In the genomic region with DNA sequence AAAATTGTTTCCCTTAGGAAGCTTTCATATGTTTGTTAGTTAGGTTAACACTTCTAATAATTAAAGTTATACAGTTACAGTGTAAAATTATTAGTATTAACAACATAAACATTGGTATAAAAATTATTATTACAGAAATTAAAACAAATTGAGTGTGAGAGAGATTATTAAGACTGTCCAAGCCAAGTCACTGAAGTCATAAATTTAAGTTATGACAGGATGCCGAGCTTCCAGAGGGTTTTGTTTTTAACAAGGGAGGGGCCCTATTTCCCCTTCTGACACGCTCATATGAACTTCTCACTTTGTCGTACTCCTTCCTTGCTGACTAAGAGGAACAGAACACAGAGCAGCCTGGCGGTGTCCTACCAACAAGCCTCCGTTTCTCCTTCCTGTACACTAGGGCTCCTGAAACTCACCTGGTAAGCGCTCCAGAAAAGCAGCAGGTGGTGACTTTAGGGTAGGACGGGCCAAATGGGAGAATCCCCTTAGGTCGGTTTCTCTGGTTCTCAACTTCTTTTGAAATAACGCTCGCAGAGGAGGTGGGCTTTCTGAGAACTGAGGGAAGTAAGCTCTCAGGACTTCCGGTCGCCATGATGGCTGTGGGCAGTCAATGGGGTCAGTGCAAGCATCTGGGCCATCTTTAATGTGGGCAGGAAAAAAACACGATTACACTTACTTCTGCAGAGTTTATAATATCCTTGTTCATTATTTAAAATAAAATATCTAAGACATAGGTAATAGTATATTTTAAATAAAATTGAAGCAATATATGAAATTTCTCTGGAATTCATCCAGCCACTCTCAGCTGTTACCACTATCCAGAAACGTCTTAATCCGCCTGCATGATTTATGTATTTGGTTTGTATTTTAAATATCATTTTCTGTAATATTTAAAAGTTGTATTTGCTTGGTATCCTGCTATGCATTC, we compare ENCODE assay signal across 1 cellular context.
TF ChIP-seq lines count a peak whose summit lies in the region.

A gene with protein sequence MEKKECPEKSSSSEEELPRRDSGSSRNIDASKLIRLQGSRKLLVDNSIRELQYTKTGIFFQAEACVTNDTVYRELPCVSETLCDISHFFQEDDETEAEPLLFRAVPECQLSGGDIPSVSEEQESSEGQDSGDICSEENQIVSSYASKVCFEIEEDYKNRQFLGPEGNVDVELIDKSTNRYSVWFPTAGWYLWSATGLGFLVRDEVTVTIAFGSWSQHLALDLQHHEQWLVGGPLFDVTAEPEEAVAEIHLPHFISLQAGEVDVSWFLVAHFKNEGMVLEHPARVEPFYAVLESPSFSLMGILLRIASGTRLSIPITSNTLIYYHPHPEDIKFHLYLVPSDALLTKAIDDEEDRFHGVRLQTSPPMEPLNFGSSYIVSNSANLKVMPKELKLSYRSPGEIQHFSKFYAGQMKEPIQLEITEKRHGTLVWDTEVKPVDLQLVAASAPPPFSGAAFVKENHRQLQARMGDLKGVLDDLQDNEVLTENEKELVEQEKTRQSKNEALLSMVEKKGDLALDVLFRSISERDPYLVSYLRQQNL (minus strand): TSS at position 537 of the 928 bp plus-strand sequence. CDS start 14,892 bp downstream, outside the sequence.

TF ChIP-seq in HEK293, 187 proteins besides CTCF, POLR2A, EP300 and RAD21 (continued from another document):
- TF ChIP-seq, protein P1, sequence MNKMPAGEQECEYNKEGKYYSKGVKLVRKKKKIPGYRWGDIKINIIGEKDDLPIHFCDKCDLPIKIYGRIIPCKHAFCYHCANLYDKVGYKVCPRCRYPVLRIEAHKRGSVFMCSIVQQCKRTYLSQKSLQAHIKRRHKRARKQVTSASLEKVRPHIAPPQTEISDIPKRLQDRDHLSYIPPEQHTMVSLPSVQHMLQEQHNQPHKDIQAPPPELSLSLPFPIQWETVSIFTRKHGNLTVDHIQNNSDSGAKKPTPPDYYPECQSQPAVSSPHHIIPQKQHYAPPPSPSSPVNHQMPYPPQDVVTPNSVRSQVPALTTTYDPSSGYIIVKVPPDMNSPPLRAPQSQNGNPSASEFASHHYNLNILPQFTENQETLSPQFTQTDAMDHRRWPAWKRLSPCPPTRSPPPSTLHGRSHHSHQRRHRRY (tag by site-specific recombination; IDR thresholded peaks at IDR 0.05): no peak
- TF ChIP-seq, protein P2, sequence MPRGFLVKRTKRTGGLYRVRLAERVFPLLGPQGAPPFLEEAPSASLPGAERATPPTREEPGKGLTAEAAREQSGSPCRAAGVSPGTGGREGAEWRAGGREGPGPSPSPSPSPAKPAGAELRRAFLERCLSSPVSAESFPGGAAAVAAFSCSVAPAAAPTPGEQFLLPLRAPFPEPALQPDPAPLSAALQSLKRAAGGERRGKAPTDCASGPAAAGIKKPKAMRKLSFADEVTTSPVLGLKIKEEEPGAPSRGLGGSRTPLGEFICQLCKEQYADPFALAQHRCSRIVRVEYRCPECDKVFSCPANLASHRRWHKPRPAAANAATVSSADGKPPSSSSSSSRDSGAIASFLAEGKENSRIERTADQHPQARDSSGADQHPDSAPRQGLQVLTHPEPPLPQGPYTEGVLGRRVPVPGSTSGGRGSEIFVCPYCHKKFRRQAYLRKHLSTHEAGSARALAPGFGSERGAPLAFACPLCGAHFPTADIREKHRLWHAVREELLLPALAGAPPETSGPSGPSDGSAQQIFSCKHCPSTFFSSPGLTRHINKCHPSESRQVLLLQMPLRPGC (tag by site-specific recombination; IDR thresholded peaks at IDR 0.05): no peak
